Comparison of ENCODE assay signal across 21 cellular contexts in genomic region chr12:12397184-12397583, GRCh38. TPM values are rescaled to one million over a fixed set of nuclear protein-coding genes. Genes with fewer than 3 reads are reported as not detected.
DNase-seq lines count a peak whose midpoint lies in the region; ATAC-seq and TF ChIP-seq lines count a peak whose summit lies in the region.
"Had no signal": no experiment of that assay in that cellular context is flagged by ENCODE, and none has a peak within 500 bp of the region (broad histone marks: within the 10 kb centered on the region; RNA-seq: fewer than 3 reads in every experiment).

No MANE protein-coding gene starts in this region.

- peak overlapping the region; percentile 60; the same call in 1 of the 2 replicates for H3K4me2 ChIP-seq in PC-3 (ENCODE audit: low read length)
- no peak overlapping the region for H3K4me2 ChIP-seq in mesenchymal stem cell (ENCODE audit: low read length, poor library complexity, severe bottlenecking)
- H3K4me2 ChIP-seq: BLaER1 had no signal

- peaks cover 29% of the 10 kb centered on the region for H3K36me3 Mint-ChIP-seq in CD8-positive, alpha-beta T cell

- no TSS peak for BruUV-seq in PC-3 (replicated peaks; lab: Mats Ljungman, UMichigan)

- H3K9ac ChIP-seq in PC-3 (ENCODE audit: low read length): no peak overlapping the region
- H3K9ac ChIP-seq in mesenchymal stem cell (ENCODE audit: low read length): peak overlapping the region; percentile 81
- H3K9ac ChIP-seq: BLaER1 had no signal

- no peak overlapping the region for H3K23ac ChIP-seq in mesenchymal stem cell (ENCODE audit: low read length in 2 of 2)

- H3K27me3 Mint-ChIP-seq in CD8-positive, alpha-beta T cell (ENCODE audit: low read depth): no peaks in the 10 kb centered on the region
- H3K27me3 Mint-ChIP-seq: activated B cell treated with CpG ODN at 0.5 μM for 24 hours; stimulated activated naive CD8-positive, alpha-beta T cell treated with anti-CD3 and anti-CD28 coated beads, Interleukin-15, amount 100 ng/mL, for 72 hours had no signal

- H3K4me1 ChIP-seq in CD8-positive, alpha-beta T cell (ENCODE audit: insufficient read depth, low read length): no peaks in the 10 kb centered on the region
- H3K4me1 ChIP-seq in PC-3 (ENCODE audit: insufficient read depth, low read length): peaks cover 22% of the 10 kb centered on the region
- peaks cover 12% of the 10 kb centered on the region for H3K4me1 ChIP-seq in mesenchymal stem cell (ENCODE audit: control insufficient read depth, insufficient read depth, low read depth, low read length)
- H3K4me1 ChIP-seq: BLaER1 had no signal

- no peak overlapping the region for H3K14ac ChIP-seq in mesenchymal stem cell (ENCODE audit: low read length in 2 of 2)

- no peaks in the 10 kb centered on the region for H3K79me2 ChIP-seq in PC-3 (ENCODE audit: low read length)

- no peak overlapping the region for H2BK5ac ChIP-seq in mesenchymal stem cell (ENCODE audit: low read depth, low read length, poor library complexity, severe bottlenecking)

- CTCF ChIA-PET in CD8-positive, alpha-beta T cell (lab: Charles Lee): interaction anchor here (1.1 to 1.6 kb wide), 3 partner anchors 12 to 37 kb away, joined by 3 to 8 read pairs (median 4); no protein-coding TSS in a partner anchor
- CTCF ChIA-PET in PC-3 (lab: Charles Lee): no interaction called here

- no peak overlapping the region for H4K8ac ChIP-seq in mesenchymal stem cell (ENCODE audit: low read length)

- no peak overlapping the region for H4K91ac ChIP-seq in mesenchymal stem cell (ENCODE audit: low read length)

- in situ Hi-C loops in ACHN (cut with HindIII; ENCODE audit: low pct_ligation_motif_present, low pct_unique_long_range_greater_than_20kb, low sequenced_read_pairs): no loop called here

- peaks cover 4% of the 10 kb centered on the region for H3K9me3 Mint-ChIP-seq in CD8-positive, alpha-beta T cell

- no peaks in the 10 kb centered on the region for H3K9me2 ChIP-seq in PC-3 (replicated peaks; ENCODE audit: low read length)

- H3K18ac ChIP-seq in mesenchymal stem cell (ENCODE audit: low read depth in 1 of 2, low read length in 2 of 2): no peak overlapping the region

- POLR2A ChIA-PET in CD8-positive, alpha-beta T cell (lab: Charles Lee): no interaction called here
- POLR2A ChIA-PET in PC-3 (lab: Charles Lee; ENCODE audit: unreplicated experiment): no interaction called here

- H3K4me3 ChIP-seq in CD8-positive, alpha-beta T cell (ENCODE audit: low read depth, low read length): no peak overlapping the region
- H3K4me3 ChIP-seq in PC-3 (ENCODE audit: low read length) (no peak overlapping the region), mesenchymal stem cell (ENCODE audit: insufficient read depth in 1 of 2, low read depth in 1 of 2, low read length in 2 of 2) (peak overlapping the region in 1 of 2 experiments; percentile 42)
- H3K4me3 ChIP-seq: BLaER1, sigmoid colon had no signal

- peaks cover 32% of the 10 kb centered on the region for H3K4me1 Mint-ChIP-seq in CD8-positive, alpha-beta T cell (ENCODE audit: low read depth)
- H3K4me1 Mint-ChIP-seq: activated B cell treated with CpG ODN at 0.5 μM for 24 hours had no signal

- no peaks in the 10 kb centered on the region for H4K20me1 ChIP-seq in PC-3 (ENCODE audit: low read length)
- H4K20me1 ChIP-seq: BLaER1 had no signal

- H3K4ac ChIP-seq in mesenchymal stem cell (ENCODE audit: low read depth in 1 of 2, low read length in 2 of 2): no peak overlapping the region

- H2AK5ac ChIP-seq in mesenchymal stem cell (ENCODE audit: low read length, severe bottlenecking): peak overlapping the region; percentile 57

- H2BK12ac ChIP-seq in mesenchymal stem cell (ENCODE audit: low read length in 2 of 2): no peak overlapping the region

- H3K27ac ChIP-seq in CD8-positive, alpha-beta T cell (ENCODE audit: low read depth, low read length): no peak overlapping the region
- H3K27ac ChIP-seq in PC-3 (ENCODE audit: low read length): peak overlapping the region; percentile 81; the same call in 1 of the 2 replicates
- H3K27ac ChIP-seq in mesenchymal stem cell (ENCODE audit: low read length, poor library complexity, severe bottlenecking): peak overlapping the region; percentile 49
- H3K27ac ChIP-seq in temporal lobe (ENCODE audit: low read depth, low read length): peak overlapping the region; percentile 75
- H3K27ac ChIP-seq: BLaER1, HL-60 had no signal

- no peak for DNase-seq in CD8-positive, alpha-beta T cell
- DNase-seq in PC-3 (no peak), mesenchymal stem cell (no peak), NCI-H345 treated with DMSO at 0.1 percent for 48 hours (lab: John Stamatoyannopoulos, UW; ENCODE audit: unreplicated experiment) (no peak), ACHN (no peak)
- DNase-seq: activated B cell treated with CpG ODN at 0.5 μM for 24 hours; activated CD8-positive, alpha-beta memory T cell treated with anti-CD3 and anti-CD28 coated beads for 24 hours; DMS 273 treated with DMSO at 0.1 percent for 48 hours; endodermal cell; NCI-H2107; NCI-H524 treated with DMSO at 0.1 percent for 48 hours; occipital lobe; sigmoid colon; stimulated activated CD4-positive, alpha-beta T cell treated with anti-CD3 and anti-CD28 coated beads, Interleukin-1b, Interleukin-23, amount 100 ng/mL, for 48 hours; stimulated activated naive CD8-positive, alpha-beta T cell treated with anti-CD3 and anti-CD28 coated beads, Interleukin-15, amount 100 ng/mL, for 72 hours had no signal

- no peak for TF ChIP-seq CTCF in CD8-positive, alpha-beta T cell (IDR thresholded peaks at IDR 0.05)
- no peak for TF ChIP-seq CTCF in PC-3 (conservative IDR thresholded peaks at IDR 0.05; ENCODE audit: low read depth, low read length)

- no peak overlapping the region for H3K4me3 Mint-ChIP-seq in CD8-positive, alpha-beta T cell
- H3K4me3 Mint-ChIP-seq: activated B cell treated with CpG ODN at 0.5 μM for 24 hours; endodermal cell; stimulated activated naive CD8-positive, alpha-beta T cell treated with anti-CD3 and anti-CD28 coated beads, Interleukin-15, amount 100 ng/mL, for 72 hours; T-helper 1 cell treated with Interleukin-12 subunit alpha and Interleukin-12 subunit beta and Interleukin-4 antibody, amounts not matched to agents 30 μg/mL and 1 μg/mL, for 36 hours had no signal

- H3K79me1 ChIP-seq in mesenchymal stem cell (replicated peaks; ENCODE audit: low read length, poor library complexity, severe bottlenecking): peaks cover 11% of the 10 kb centered on the region

- H3K36me3 ChIP-seq in CD8-positive, alpha-beta T cell (ENCODE audit: insufficient read depth, low read length): no peaks in the 10 kb centered on the region
- no peaks in the 10 kb centered on the region for H3K36me3 ChIP-seq in PC-3 (ENCODE audit: low read depth, low read length)
- H3K36me3 ChIP-seq in mesenchymal stem cell (ENCODE audit: control insufficient read depth in 1 of 2, insufficient read depth in 2 of 2, low read depth in 1 of 2, low read length in 2 of 2): no peaks in the 10 kb centered on the region
- H3K36me3 ChIP-seq: BLaER1, sigmoid colon had no signal

- H3F3A ChIP-seq in PC-3 (ENCODE audit: low read length, unreplicated experiment): no peaks in the 10 kb centered on the region

- H2BK120ac ChIP-seq in mesenchymal stem cell (ENCODE audit: low read depth, low read length): no peak overlapping the region

- intact Hi-C loops in CD8-positive, alpha-beta T cell (cut with DNase I, micrococcal nuclease): no loop called here
- intact Hi-C loops in PC-3 (cut with micrococcal nuclease): loop anchor here (5.0 kb wide), 1 partner anchor 165 kb away; the partner anchor contains the start of gene DUSP16

- no peaks in the 10 kb centered on the region for H3K9me3 ChIP-seq in CD8-positive, alpha-beta T cell (ENCODE audit: low read length)
- H3K9me3 ChIP-seq in PC-3 (ENCODE audit: low read length): no peaks in the 10 kb centered on the region
- no peaks in the 10 kb centered on the region for H3K9me3 ChIP-seq in mesenchymal stem cell (ENCODE audit: control insufficient read depth, low read length)
- H3K9me3 ChIP-seq: BLaER1, sigmoid colon had no signal

- H3K27ac Mint-ChIP-seq in CD8-positive, alpha-beta T cell: peak overlapping the region; percentile 25
- H3K27ac Mint-ChIP-seq: activated B cell treated with CpG ODN at 0.5 μM for 24 hours; endodermal cell; T-helper 1 cell treated with Interleukin-12 subunit alpha and Interleukin-12 subunit beta and Interleukin-4 antibody, amounts not matched to agents 30 μg/mL and 1 μg/mL, for 36 hours had no signal

- 88% methylated on average over 4 of the region's 5 CpGs for WGBS in mesenchymal stem cell

- ATAC-seq in CD8-positive, alpha-beta T cell: no peak
- ATAC-seq in PC-3: no peak
- no peak for ATAC-seq in activated CD4-positive, CD25-positive, alpha-beta regulatory T cell treated with anti-CD3 and anti-CD28 coated beads, Interleukin-2, amount 50 U/mL, for 24 hours
- ATAC-seq: HCT116; stimulated activated naive CD8-positive, alpha-beta T cell treated with anti-CD3 and anti-CD28 coated beads, Interleukin-15, amount 100 ng/mL, for 72 hours had no signal

- H2AFZ ChIP-seq in PC-3 (ENCODE audit: low read length) (no peak overlapping the region), mesenchymal stem cell (ENCODE audit: low read depth, low read length) (no peak overlapping the region)

- H3K27me3 ChIP-seq in CD8-positive, alpha-beta T cell (ENCODE audit: insufficient read depth, low read length): no peaks in the 10 kb centered on the region
- H3K27me3 ChIP-seq in PC-3 (ENCODE audit: low read length): no peaks in the 10 kb centered on the region
- no peaks in the 10 kb centered on the region for H3K27me3 ChIP-seq in mesenchymal stem cell (ENCODE audit: control insufficient read depth in 1 of 2, insufficient read depth in 1 of 2, low read length in 2 of 2)
- H3K27me3 ChIP-seq: BLaER1, sigmoid colon had no signal

- H2BK15ac ChIP-seq in mesenchymal stem cell (ENCODE audit: low read depth, poor library complexity, severe bottlenecking): no peak overlapping the region

RNA-seq across cellular contexts. Expression of gene BORCS5, which starts 40.3 kb away (rescaled TPM):
- 10 to 100 TPM; 33.8 to 38.8 TPM for total RNA-seq in CD8-positive, alpha-beta T cell
- total RNA-seq in PC-3 (2014; rRNA removed): 2.3 and 7.7 TPM in 2 replicates
- 8.5 TPM for polyA plus RNA-seq in mesenchymal stem cell (2013, experiment 1 of 2)
- 7.8 TPM for polyA plus RNA-seq in mesenchymal stem cell (2013, experiment 2 of 2)
- 17.9 TPM for total RNA-seq in temporal lobe

RNA-seq across cellular contexts. Expression of gene MANSC1, which starts 47.1 kb away (rescaled TPM):
- total RNA-seq in CD8-positive, alpha-beta T cell: not detected
- total RNA-seq in PC-3 (2014; rRNA removed) (2.8 and 3.1 TPM in 2 replicates), temporal lobe (2.5 TPM)
- 6.2 TPM for polyA plus RNA-seq in mesenchymal stem cell (2013, experiment 1 of 2)
- 6.5 TPM for polyA plus RNA-seq in mesenchymal stem cell (2013, experiment 2 of 2)
